Comparison of ENCODE assay signal across 9 cellular contexts in genomic region chr18:62526098-62527025, GRCh38. TPM values are rescaled to one million over a fixed set of nuclear protein-coding genes. Genes with fewer than 3 reads are reported as not detected.
DNase-seq lines count a peak whose midpoint lies in the region; ATAC-seq, FAIRE-seq and TF ChIP-seq lines count a peak whose summit lies in the region.
"Had no signal": no experiment of that assay in that cellular context is flagged by ENCODE, and none has a peak within 500 bp of the region (broad histone marks: within the 10 kb centered on the region; RNA-seq: fewer than 3 reads in every experiment).

No MANE protein-coding gene starts in this region.

- peak overlapping the region; percentile 85 for H3K27ac ChIP-seq in CD4-positive, CD25-positive, alpha-beta regulatory T cell (ENCODE audit: insufficient read depth, low read length, poor library complexity, severe bottlenecking)
- H3K27ac ChIP-seq in cardiac muscle cell (peak overlapping the region; percentile 88), pancreas (peak overlapping the region; percentile 86 to 98 (median 91)), thyroid gland (peak overlapping the region; percentile 98 to 100 (median 98))

- no peak for FAIRE-seq in pancreas (lab: Jason Lieb, UNC)
- FAIRE-seq: colon had no signal

- peak in 1 of 2 donors; percentile 4 for ATAC-seq in CD4-positive, CD25-positive, alpha-beta regulatory T cell (ENCODE audit: low read depth in 2 of 2)
- ATAC-seq in SK-N-SH treated with all-trans-retinoic acid at 6 μM for 48 hours (peak; percentile 42), pancreas (peak; percentile 33 to 56 (median 49))

- H3K4me3 Mint-ChIP-seq in CD4-positive, CD25-positive, alpha-beta regulatory T cell, result peak overlapping the region; percentile 92 to 98 (median 98)

- peak overlapping the region; percentile 97 for H3K4me3 ChIP-seq in CD4-positive, CD25-positive, alpha-beta regulatory T cell (ENCODE audit: low read depth, low read length)
- peak overlapping the region; percentile 63 for H3K4me3 ChIP-seq in MG63
- H3K4me3 ChIP-seq in cardiac muscle cell, result peak overlapping the region; percentile 70
- peak overlapping the region; percentile 39 to 98 (median 83) for H3K4me3 ChIP-seq in pancreas
- peak overlapping the region; percentile 75 to 97 (median 96) for H3K4me3 ChIP-seq in thyroid gland (replicated peaks in 1 of 3)

- no peaks in the 10 kb centered on the region for H3K36me3 ChIP-seq in CD4-positive, CD25-positive, alpha-beta regulatory T cell (ENCODE audit: control insufficient read depth, insufficient read depth, low read length)
- H3K36me3 ChIP-seq in MG63 (no peaks in the 10 kb centered on the region), cardiac muscle cell (no peaks in the 10 kb centered on the region), pancreas (no peaks in the 10 kb centered on the region), thyroid gland (no peaks in the 10 kb centered on the region)

- DNase-seq in CD4-positive, CD25-positive, alpha-beta regulatory T cell, result peak; percentile 64 to 80 (median 71)
- DNase-seq in GM20000 (ENCODE audit: low spot score), result peak; percentile 87
- DNase-seq in MG63, result peak; percentile 83
- peak; percentile 11 for DNase-seq in activated naive CD8-positive, alpha-beta T cell treated with anti-CD3 and anti-CD28 coated beads, Interleukin-2, amount 50 U/mL, for 16 hours (ENCODE audit: low read depth, low spot score)
- peak; percentile 84 to 86 for DNase-seq in cardiac muscle cell (ENCODE audit: low read depth in 1 of 2, low spot score in 1 of 2)
- peak; percentile 77 to 91 (median 84) for DNase-seq in pancreas
- peak; percentile 76 to 80 for DNase-seq in thyroid gland

- TF ChIP-seq POLR2A in thyroid gland (IDR thresholded peaks at IDR 0.05), result peak; percentile 58 to 91

- H3K27me3 ChIP-seq in CD4-positive, CD25-positive, alpha-beta regulatory T cell (ENCODE audit: control insufficient read depth, insufficient read depth, low read length), result no peaks in the 10 kb centered on the region
- H3K27me3 ChIP-seq in MG63 (no peaks in the 10 kb centered on the region), cardiac muscle cell (peaks cover 3% of the 10 kb centered on the region), pancreas (no peaks in the 10 kb centered on the region), thyroid gland (no peaks in the 10 kb centered on the region)

- TF ChIP-seq CTCF in GM20000 (IDR thresholded peaks at IDR 0.05; ENCODE audit: extremely low read depth, missing control alignments) (no peak), cardiac muscle cell (IDR thresholded peaks at IDR 0.05; ENCODE audit: low read depth, low read length) (no peak), pancreas (IDR thresholded peaks at IDR 0.05) (no peak), thyroid gland (IDR thresholded peaks at IDR 0.05) (no peak)

- peak overlapping the region; percentile 93 to 98 (median 97) for H3K27ac Mint-ChIP-seq in CD4-positive, CD25-positive, alpha-beta regulatory T cell

- H3K4me1 ChIP-seq in CD4-positive, CD25-positive, alpha-beta regulatory T cell (ENCODE audit: control insufficient read depth, insufficient read depth, low read length, poor library complexity, severe bottlenecking), result peaks cover 56% of the 10 kb centered on the region
- H3K4me1 ChIP-seq in cardiac muscle cell (ENCODE audit: low read depth) (peaks cover 7% of the 10 kb centered on the region), pancreas (peaks cover 3 to 28% (median 12%) of the 10 kb centered on the region in 3 donors), thyroid gland (peaks cover 19 to 20% of the 10 kb centered on the region in 2 donors)

- no peaks in the 10 kb centered on the region for H3K27me3 Mint-ChIP-seq in CD4-positive, CD25-positive, alpha-beta regulatory T cell

- peaks cover 27 to 64% (median 43%) of the 10 kb centered on the region in 4 donors for H3K4me1 Mint-ChIP-seq in CD4-positive, CD25-positive, alpha-beta regulatory T cell

- intact Hi-C loops in pancreas (cut with DNase I), result no loop called here
- intact Hi-C loops in thyroid gland (cut with DNase I), result no loop called here

- no peaks in the 10 kb centered on the region for H3K9me3 Mint-ChIP-seq in CD4-positive, CD25-positive, alpha-beta regulatory T cell

- H3K9me3 ChIP-seq in CD4-positive, CD25-positive, alpha-beta regulatory T cell (ENCODE audit: control insufficient read depth in 2 of 2, low read length in 2 of 2), result no peaks in the 10 kb centered on the region
- H3K9me3 ChIP-seq in MG63, result no peaks in the 10 kb centered on the region
- no peaks in the 10 kb centered on the region for H3K9me3 ChIP-seq in cardiac muscle cell (ENCODE audit: low read depth)
- no peaks in the 10 kb centered on the region for H3K9me3 ChIP-seq in pancreas
- no peaks in the 10 kb centered on the region for H3K9me3 ChIP-seq in thyroid gland

- 0% methylated on average over 72 to 74 of the region's 74 CpGs for WGBS in pancreas, 2 donors
- WGBS in thyroid gland, 2 donors, result 2 to 4% methylated on average over 16 to 30 of the region's 74 CpGs

- no peaks in the 10 kb centered on the region for H3K36me3 Mint-ChIP-seq in CD4-positive, CD25-positive, alpha-beta regulatory T cell

TF ChIP-seq in SK-N-SH treated with all-trans-retinoic acid at 6 μM for 48 hours, 23 proteins besides CTCF, POLR2A, EP300 and RAD21:
- 0 out of 2 replicates have a peak, but pooled peaks have one; percentile 12 for TF ChIP-seq ZNF8 (CRISPR knock-in tag; IDR thresholded peaks at IDR 0.05)
- no peak for TF ChIP-seq BACH2 (CRISPR knock-in tag; IDR thresholded peaks at IDR 0.05; ENCODE audit: borderline replicate concordance)

RNA-seq across cellular contexts. Expression of gene ZCCHC2, which starts 3.5 kb away (rescaled TPM):
- 82.5 TPM for total RNA-seq in CD4-positive, CD25-positive, alpha-beta regulatory T cell
- 1 to 10 TPM; 1.7 to 2.2 (median 2.0) TPM for polyA plus RNA-seq in CD4-positive, CD25-positive, alpha-beta regulatory T cell
- 3.1 and 3.3 TPM in 2 replicates for total RNA-seq in MG63 (2014; rRNA removed; shearing (Covaris generic); ENCODE audit: low replicate concordance)
- total RNA-seq in cardiac muscle cell (12.2 and 25.2 TPM in 2 replicates), pancreas (10 to 100 TPM in 1 of 6 donors, 1 to 10 TPM in 5; 7.4 to 14.2 (median 8.3) TPM), thyroid gland (10 to 100 TPM; 20.1 to 28.5 (median 24.9) TPM)
- polyA plus RNA-seq in cardiac muscle cell (2.1 and 5.9 TPM in 2 replicates), pancreas (1 to 10 TPM; 4.1 to 6.0 TPM)

Comparison
In these comparisons a context has a peak if more than half of its experiments do, and no peak if none do; other contexts are left out.
1. DNase-seq: peak in every context shown above with its lines; median percentile 87 in GM20000; 85 in cardiac muscle cell; 84 in pancreas; 83 in MG63; 78 in thyroid gland; 71 in CD4-positive, CD25-positive, alpha-beta regulatory T cell; 11 in activated naive CD8-positive, alpha-beta T cell treated with anti-CD3 and anti-CD28 coated beads, Interleukin-2, amount 50 U/mL, for 16 hours.